ENCODE assay signal across 12 cellular contexts in the genomic region with DNA sequence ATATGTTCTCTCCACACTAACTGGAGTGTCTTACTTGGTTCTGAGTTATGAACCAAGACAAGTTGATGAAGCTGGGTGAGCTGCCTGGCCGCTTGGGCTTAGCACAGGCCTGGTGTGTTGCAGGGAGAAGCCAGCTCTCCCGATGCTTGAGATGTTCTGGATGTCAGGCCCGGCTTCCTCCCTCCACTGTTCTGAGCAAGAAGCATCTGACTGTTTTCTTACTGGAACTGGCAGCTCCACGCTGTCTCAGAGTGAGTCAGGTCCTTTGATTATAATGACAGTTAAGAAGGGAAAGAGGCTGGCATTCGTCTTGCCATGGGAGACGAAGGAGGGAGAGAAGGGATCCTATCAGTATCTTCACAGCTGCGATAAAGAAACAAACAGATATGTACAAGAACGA. TPM values are rescaled to one million over a fixed set of nuclear protein-coding genes. Genes with fewer than 3 reads are reported as not detected.
DNase-seq lines count a peak whose midpoint lies in the region; ATAC-seq and TF ChIP-seq lines count a peak whose summit lies in the region.
"Had no signal": no experiment of that assay in that cellular context is flagged by ENCODE, and none has a peak within 500 bp of the region (broad histone marks: within the 10 kb centered on the region; RNA-seq: fewer than 3 reads in every experiment).

No MANE protein-coding gene starts in this region.

- no peak for TF ChIP-seq CTCF in fibroblast of the aortic adventitia (IDR thresholded peaks at IDR 0.05; ENCODE audit: insufficient read depth, low read length)
- TF ChIP-seq CTCF in retinal pigment epithelial cell (conservative IDR thresholded peaks at IDR 0.05; ENCODE audit: low read depth, low read length), result no peak
- no peak for TF ChIP-seq CTCF in sigmoid colon (IDR thresholded peaks at IDR 0.05)

- TF ChIP-seq POLR2A in sigmoid colon (IDR thresholded peaks at IDR 0.05), result no peak

- H3K36me3 Mint-ChIP-seq in effector memory CD8-positive, alpha-beta T cell (ENCODE audit: insufficient read depth), result peaks cover 10% of the 10 kb centered on the region
- peaks cover 56% of the 10 kb centered on the region for H3K36me3 Mint-ChIP-seq in T-cell

- POLR2A ChIA-PET in T-cell (lab: Charles Lee), result interaction anchor here (0.6 to 0.9 kb wide), 2 partner anchors 60 to 62 kb away, joined by 4 to 6 read pairs; no protein-coding TSS in a partner anchor

- TF ChIP-seq EP300 in sigmoid colon (IDR thresholded peaks at IDR 0.05), result no peak

- H3K36me3 ChIP-seq in sigmoid colon, result peaks cover 0 to 8% (median 2%) of the 10 kb centered on the region in 4 donors

- DNase-seq in ELR (ENCODE audit: low read depth), result peak; percentile 85
- peak; percentile 79 for DNase-seq in amniotic epithelial cell (ENCODE audit: low read depth)
- DNase-seq in fibroblast of the aortic adventitia (ENCODE audit: low read depth), result peak; percentile 67
- DNase-seq in retinal pigment epithelial cell (ENCODE audit: low read depth), result peak; percentile 27
- DNase-seq in effector memory CD8-positive, alpha-beta T cell, result no peak
- DNase-seq in NCI-H510A treated with DMSO at 0.1 percent for 48 hours (lab: John Stamatoyannopoulos, UW), result no peak
- DNase-seq in T-cell, result no peak
- DNase-seq in sigmoid colon, result no peak
- DNase-seq: CD4-positive, CD25-positive, alpha-beta regulatory T cell; effector memory CD4-positive, alpha-beta T cell; NCI-H1092 treated with DMSO at 0.1 percent for 48 hours; NCI-H524 had no signal

- no peak overlapping the region for H3K27ac ChIP-seq in sigmoid colon

- no peaks in the 10 kb centered on the region for H3K9me3 ChIP-seq in sigmoid colon

- no peaks in the 10 kb centered on the region for H3K9me3 Mint-ChIP-seq in effector memory CD8-positive, alpha-beta T cell
- no peaks in the 10 kb centered on the region for H3K9me3 Mint-ChIP-seq in T-cell
- H3K9me3 Mint-ChIP-seq: CD4-positive, CD25-positive, alpha-beta regulatory T cell had no signal

- peak overlapping the region in 1 of 2 donors; percentile 31 for H3K27ac Mint-ChIP-seq in effector memory CD8-positive, alpha-beta T cell
- no peak overlapping the region for H3K27ac Mint-ChIP-seq in T-cell

- H3K4me1 Mint-ChIP-seq in effector memory CD8-positive, alpha-beta T cell (ENCODE audit: low read depth in 2 of 2), result peaks cover 0 to 5% of the 10 kb centered on the region in 2 donors
- H3K4me1 Mint-ChIP-seq in T-cell, result peaks cover 0 to 8% (median 0%) of the 10 kb centered on the region in 3 donors

- H3K4me3 ChIP-seq in fibroblast of the aortic adventitia (ENCODE audit: low read depth, low read length) (no peak overlapping the region), retinal pigment epithelial cell (ENCODE audit: low read length) (no peak overlapping the region), sigmoid colon (no peak overlapping the region)

- ATAC-seq in effector memory CD8-positive, alpha-beta T cell (replicated peaks), result no peak
- no peak for ATAC-seq in T-cell (replicated peaks in 1 of 4)

- H3K4me1 ChIP-seq in sigmoid colon, result no peaks in the 10 kb centered on the region

- H3K27me3 Mint-ChIP-seq in effector memory CD8-positive, alpha-beta T cell, result no peaks in the 10 kb centered on the region
- H3K27me3 Mint-ChIP-seq in T-cell, result no peaks in the 10 kb centered on the region
- H3K27me3 Mint-ChIP-seq: CD4-positive, CD25-positive, alpha-beta regulatory T cell had no signal

- WGBS in sigmoid colon, 2 donors, result 83 to 89% methylated on average over 8 of the region's 8 CpGs

- intact Hi-C loops in sigmoid colon (cut with DNase I), result no loop called here

- H3K4me3 Mint-ChIP-seq in effector memory CD8-positive, alpha-beta T cell, result no peak overlapping the region
- no peak overlapping the region for H3K4me3 Mint-ChIP-seq in T-cell
- H3K4me3 Mint-ChIP-seq: CD4-positive, CD25-positive, alpha-beta regulatory T cell had no signal

- CTCF ChIA-PET in T-cell (lab: Charles Lee), result interaction anchor here (0.6 to 0.9 kb wide), 5 partner anchors 9 to 1317 kb away, joined by 3 to 4 read pairs (median 3); no protein-coding TSS in a partner anchor

- no peaks in the 10 kb centered on the region for H3K27me3 ChIP-seq in sigmoid colon

RNA-seq across cellular contexts. Expression of a gene that starts 46.5 kb away (rescaled TPM):
- total RNA-seq in fibroblast of the aortic adventitia (ENCODE audit: low replicate concordance), result not detected in 2 replicates
- 10 to 100 TPM in 2 of 5 donors, 1 to 10 TPM in 3; 3.1 to 12.1 (median 8.8) TPM for total RNA-seq in T-cell
- under 1 TPM in 1 of 4 donors, not detected in 3; 0.41 TPM for total RNA-seq in sigmoid colon
- 1 to 10 TPM in 1 of 3 donors, not detected in 2; 1.5 TPM for polyA plus RNA-seq in sigmoid colon

Comparison
In these comparisons a context has a peak if more than half of its experiments do, and no peak if none do; other contexts are left out.
1. DNase-seq: peak in ELR (single experiment), amniotic epithelial cell (single experiment), fibroblast of the aortic adventitia (single experiment) and retinal pigment epithelial cell (single experiment); none in effector memory CD8-positive, alpha-beta T cell (0 of 3), NCI-H510A treated with DMSO at 0.1 percent for 48 hours (single experiment), T-cell (0 of 34) and sigmoid colon (single experiment).